In genomic region chr10:101066146-101066889, GRCh38 we compare ENCODE assay signal across 8 cellular contexts. TPM values are rescaled to one million over a fixed set of nuclear protein-coding genes. Genes with fewer than 3 reads are reported as not detected.
DNase-seq lines count a peak whose midpoint lies in the region; ATAC-seq, FAIRE-seq and TF ChIP-seq lines count a peak whose summit lies in the region.

No MANE protein-coding gene starts in this region.

- H3K9ac ChIP-seq in H1 (replicated peaks in 1 of 4; ENCODE audit: extremely low read depth in 1 of 4, low read depth in 3 of 4, low read length in 3 of 4) = no peak overlapping the region
- peak overlapping the region; percentile 26 for H3K9ac ChIP-seq in mesendoderm (ENCODE audit: low read length)

- peaks cover 0 to 19% of the 10 kb centered on the region in 2 experiments for H4K20me1 ChIP-seq in H1 (replicated peaks in 1 of 2; ENCODE audit: control insufficient read depth in 1 of 2, insufficient read depth in 2 of 2, low read length in 2 of 2)

- peak overlapping the region; percentile 22; the same call in 1 of the 2 replicates for H2BK12ac ChIP-seq in H1 (ENCODE audit: low read depth, low read length)

- H3K79me1 ChIP-seq in H1 (ENCODE audit: low read depth, low read length) (no peaks in the 10 kb centered on the region), mesendoderm (ENCODE audit: low read length) (no peaks in the 10 kb centered on the region)

- no peak for DNase-seq in AG09319 (ENCODE audit: extremely low read depth, low read depth)
- DNase-seq in GM19238 (ENCODE audit: insufficient read length, low spot score) = peak; percentile 62
- DNase-seq in NCI-H2227 (lab: John Stamatoyannopoulos, UW; ENCODE audit: unreplicated experiment) = peak; percentile 59
- peak; percentile 82 for DNase-seq in activated CD4-positive, alpha-beta T cell treated with anti-CD3 and anti-CD28 coated beads, Interleukin-2, amount 10 ng/mL, durations not matched to agents 24 days and 14 days
- DNase-seq in H1 (ENCODE audit: low read depth in 1 of 2, low spot score in 2 of 2) = peak in 1 of 2 experiments; percentile 76
- DNase-seq in mesendoderm = peak; percentile 73
- DNase-seq in suprapubic skin (ENCODE audit: low spot score in 2 of 2) = peak; percentile 87 to 91

- H3K4me1 ChIP-seq in H1 (replicated peaks in 1 of 4; ENCODE audit: control insufficient read depth in 3 of 4, insufficient read depth in 4 of 4, low read length in 3 of 4) = peaks cover 4 to 35% (median 23%) of the 10 kb centered on the region in 4 experiments
- H3K4me1 ChIP-seq in mesendoderm (ENCODE audit: control insufficient read depth, low read depth, low read length) = peaks cover 10% of the 10 kb centered on the region
- H3K4me1 ChIP-seq in suprapubic skin = peaks cover 58% of the 10 kb centered on the region

- CTCF ChIA-PET in H1 (lab: Charles Lee; ENCODE audit: partially characterized antibody) = interaction anchor here (0.7 to 59.5 kb wide), 8 partner anchors 8 to 1580 kb away, joined by 3 to 2176 read pairs (median 9); partner anchors contain the start of genes KAZALD1, PDZD7 and SFXN3

- peak overlapping the region; percentile 88 for H3K4me3 Mint-ChIP-seq in activated CD4-positive, alpha-beta T cell treated with anti-CD3 and anti-CD28 coated beads, Interleukin-2, amount 10 ng/mL, durations not matched to agents 24 days and 14 days

- no peaks in the 10 kb centered on the region for H3K36me3 Mint-ChIP-seq in activated CD4-positive, alpha-beta T cell treated with anti-CD3 and anti-CD28 coated beads, Interleukin-2, amount 10 ng/mL, durations not matched to agents 24 days and 14 days (ENCODE audit: low read depth)

- no peak overlapping the region for H3K27ac Mint-ChIP-seq in activated CD4-positive, alpha-beta T cell treated with anti-CD3 and anti-CD28 coated beads, Interleukin-2, amount 10 ng/mL, durations not matched to agents 24 days and 14 days

- no peak overlapping the region for H3K14ac ChIP-seq in H1 (ENCODE audit: insufficient read length)

- H3K4me2 ChIP-seq in H1 (ENCODE audit: insufficient read depth in 1 of 2, low read depth in 2 of 2, low read length in 2 of 2) = peak overlapping the region; percentile 80 to 100
- H3K4me2 ChIP-seq in mesendoderm (ENCODE audit: low read length) = peak overlapping the region; percentile 35

- H2AK5ac ChIP-seq in H1 (ENCODE audit: low read depth, low read length) = no peak overlapping the region
- H2AK5ac ChIP-seq in mesendoderm (ENCODE audit: low read length) = no peak overlapping the region

- TF ChIP-seq POLR2A in H1 (IDR thresholded peaks at IDR 0.05; ENCODE audit: control extremely low read depth in 1 of 2, low read depth in 2 of 2, low read length in 2 of 2) (no peak), suprapubic skin (IDR thresholded peaks at IDR 0.05) (no peak)

- H3K27me3 ChIP-seq in H1 (replicated peaks in 1 of 4; ENCODE audit: control insufficient read depth in 3 of 4, extremely low read depth in 1 of 4, insufficient read depth in 3 of 4, low read length in 3 of 4) (peaks cover 53 to 64% (median 60%) of the 10 kb centered on the region in 4 experiments), mesendoderm (ENCODE audit: insufficient read depth, low read length, poor library complexity) (peaks cover 36% of the 10 kb centered on the region), suprapubic skin (peaks cover 15% of the 10 kb centered on the region)

- no peak overlapping the region for H2AFZ ChIP-seq in H1 (ENCODE audit: low read length)

- POLR2A ChIA-PET in H1 (lab: Charles Lee; ENCODE audit: partially characterized antibody) = interaction anchor here (1.0 to 8.4 kb wide), 2 partner anchors 10 to 18 kb away, joined by 3 to 85 read pairs; no protein-coding TSS in a partner anchor

- H3K27ac ChIP-seq in H1 (ENCODE audit: low read depth, low read length) = no peak overlapping the region
- no peak overlapping the region for H3K27ac ChIP-seq in mesendoderm (ENCODE audit: low read depth, low read length)
- peak overlapping the region; percentile 78 for H3K27ac ChIP-seq in suprapubic skin

- H3K18ac ChIP-seq in H1 (ENCODE audit: extremely low read depth, low read length) (no peak overlapping the region; the same call in 1 of the 2 replicates), mesendoderm (ENCODE audit: low read length) (no peak overlapping the region)

- peaks cover 47% of the 10 kb centered on the region for H3K27me3 Mint-ChIP-seq in activated CD4-positive, alpha-beta T cell treated with anti-CD3 and anti-CD28 coated beads, Interleukin-2, amount 10 ng/mL, durations not matched to agents 24 days and 14 days

- 0 out of 4 replicates have a peak, but pooled peaks of 1 of the 2 experiments have one; percentile 3 for TF ChIP-seq RAD21 in H1 (IDR thresholded peaks at IDR 0.05 in 1 of 2, conservative IDR thresholded peaks at IDR 0.05 in 1 of 2; ENCODE audit: low read depth in 2 of 2, low read length in 2 of 2)

- 4% methylated on average over 49 of the region's 49 CpGs; no CpG with 5 or more reads in 1 of the 2 experiments for WGBS in H1 (ENCODE audit: extremely low coverage in 1 of 2, insufficient coverage in 1 of 2, insufficient read length in 1 of 2, insufficient replicate concordance in 2 of 2, low coverage in 1 of 2, low lambda C conversion rate in 2 of 2, missing lambda C conversion rate in 1 of 2), 2 experiments
- WGBS in mesendoderm (ENCODE audit: extremely low coverage, insufficient coverage, low lambda C conversion rate) = no CpG with 5 or more reads among the region's 49 CpGs
- WGBS in suprapubic skin = 0% methylated on average over 9 of the region's 49 CpGs

- H3K4ac ChIP-seq in H1 (replicated peaks; ENCODE audit: insufficient read length, low read depth, low read length) (no peak overlapping the region), mesendoderm (ENCODE audit: low read depth, low read length) (no peak overlapping the region)

- H3K9me3 ChIP-seq in H1 (ENCODE audit: insufficient read depth in 2 of 2, low read depth in 1 of 2, low read length in 1 of 2) (no peaks in the 10 kb centered on the region), suprapubic skin (no peaks in the 10 kb centered on the region)

- FAIRE-seq in H1 (lab: Jason Lieb, UNC) = no peak

- H3K36me3 ChIP-seq in H1 (ENCODE audit: control insufficient read depth in 2 of 4, insufficient read depth in 4 of 4, low read length in 3 of 4) = no peaks in the 10 kb centered on the region; a peak in 1 of 8 replicates
- no peaks in the 10 kb centered on the region for H3K36me3 ChIP-seq in mesendoderm (ENCODE audit: control insufficient read depth, insufficient read depth, low read length)
- no peaks in the 10 kb centered on the region for H3K36me3 ChIP-seq in suprapubic skin

- TF ChIP-seq CTCF in AG09319 (IDR thresholded peaks at IDR 0.05; ENCODE audit: low read depth, low read length) = peak; percentile 63
- TF ChIP-seq CTCF in H1 (IDR thresholded peaks at IDR 0.05; ENCODE audit: control extremely low read depth in 1 of 3, insufficient read depth in 1 of 3, low read depth in 1 of 3, low read length in 3 of 3) = peak in 2 of 3 experiments; percentile 33 to 35; a peak in 2 of 4 replicates
- peak in 1 of 2 donors; percentile 38 for TF ChIP-seq CTCF in suprapubic skin (IDR thresholded peaks at IDR 0.05)

- peak overlapping the region; percentile 42 to 90 (median 54); a peak in 7 of 8 replicates for H3K4me3 ChIP-seq in H1 (ENCODE audit: extremely low read depth in 1 of 4, insufficient read depth in 2 of 4, low read depth in 3 of 4, low read length in 4 of 4)
- no peak overlapping the region for H3K4me3 ChIP-seq in mesendoderm (ENCODE audit: low read length)
- H3K4me3 ChIP-seq in suprapubic skin = peak overlapping the region; percentile 57

- peaks cover 23% of the 10 kb centered on the region for H3K4me1 Mint-ChIP-seq in activated CD4-positive, alpha-beta T cell treated with anti-CD3 and anti-CD28 coated beads, Interleukin-2, amount 10 ng/mL, durations not matched to agents 24 days and 14 days

- H4K5ac ChIP-seq in H1 (ENCODE audit: insufficient read length, low read depth, low read length) (no peak overlapping the region), mesendoderm (ENCODE audit: low read length) (no peak overlapping the region)

- peaks cover 24% of the 10 kb centered on the region; the same call in 1 of the 2 replicates for H3K23me2 ChIP-seq in H1 (ENCODE audit: low read depth, low read length)

- H3K23ac ChIP-seq in H1 (ENCODE audit: insufficient read length) = no peak overlapping the region
- no peak overlapping the region for H3K23ac ChIP-seq in mesendoderm (ENCODE audit: low read length)

- no peak overlapping the region for H4K91ac ChIP-seq in H1 (replicated peaks; ENCODE audit: insufficient read length, low read length)

- intact Hi-C loops in activated CD4-positive, alpha-beta T cell treated with anti-CD3 and anti-CD28 coated beads, Interleukin-2, amount 10 ng/mL, durations not matched to agents 24 days and 14 days (cut with micrococcal nuclease) = loop anchor here (10.0 kb wide), 1 partner anchor 998 kb away; the partner anchor contains the start of gene HPS6

- H2BK120ac ChIP-seq in H1 (replicated peaks; ENCODE audit: low read depth, low read length) (no peak overlapping the region), mesendoderm (ENCODE audit: low read depth, low read length) (no peak overlapping the region)

- ATAC-seq in HG02885 (IDR thresholded peaks at IDR 0.05; ENCODE audit: poor library complexity, unreplicated experiment) = no peak

- H2BK15ac ChIP-seq in H1 (ENCODE audit: low read length) = 0 out of 2 replicates have a peak overlapping the region, but pooled peaks have one; percentile 61
- H2BK15ac ChIP-seq in mesendoderm (replicated peaks; ENCODE audit: low read depth) = no peak overlapping the region

- H4K8ac ChIP-seq in H1 (ENCODE audit: extremely low read depth, insufficient read depth, low read length) (no peak overlapping the region; the same call in 1 of the 2 replicates), mesendoderm (ENCODE audit: low read depth, low read length) (no peak overlapping the region)

- H3K79me2 ChIP-seq in H1 (ENCODE audit: control insufficient read depth in 1 of 2, insufficient read depth in 2 of 2, low read length in 2 of 2) (no peaks in the 10 kb centered on the region), mesendoderm (ENCODE audit: control insufficient read depth, insufficient read depth, low read length) (no peaks in the 10 kb centered on the region)

- H3K56ac ChIP-seq in H1 (replicated peaks; ENCODE audit: insufficient read length, low read depth, low read length) (no peak overlapping the region), mesendoderm (ENCODE audit: low read length) (peak overlapping the region; percentile 56)

- H2BK20ac ChIP-seq in H1 (ENCODE audit: low read length) = no peak overlapping the region

- no peaks in the 10 kb centered on the region for H3K9me3 Mint-ChIP-seq in activated CD4-positive, alpha-beta T cell treated with anti-CD3 and anti-CD28 coated beads, Interleukin-2, amount 10 ng/mL, durations not matched to agents 24 days and 14 days

- H2BK5ac ChIP-seq in H1 (ENCODE audit: low read depth, low read length) (no peak overlapping the region), mesendoderm (ENCODE audit: low read length) (no peak overlapping the region)

- TF ChIP-seq EP300 in H1 (IDR thresholded peaks at IDR 0.05; ENCODE audit: borderline replicate concordance in 1 of 2, low read depth in 2 of 2, low read length in 2 of 2) (no peak), suprapubic skin (IDR thresholded peaks at IDR 0.05) (no peak)

RNA-seq across cellular contexts. Expression of gene KAZALD1, which starts 4.5 kb away (rescaled TPM):
- total RNA-seq in activated CD4-positive, alpha-beta T cell treated with anti-CD3 and anti-CD28 coated beads, Interleukin-2, amount 10 ng/mL, durations not matched to agents 24 days and 14 days = 0.78 and 0.79 TPM in 2 replicates
- total RNA-seq in H1 (2021; fragmentation: NEBNext Ultra II Directional; extraction: Animal tissue kit (Norgen Biotek cat#: 25700)) = 0.84 and 1.9 TPM in 2 replicates
- polyA plus RNA-seq in H1 (2011; rRNA removed) = 0.65 and 1.1 TPM in 2 replicates
- 0.97 TPM for polyA plus RNA-seq in H1 (2011; cell fraction: cytosol; rRNA removed)
- 2.2 TPM for polyA plus RNA-seq in H1 (2011; cell fraction: nucleus; rRNA removed)
- polyA plus RNA-seq in H1 (2012, experiment 1 of 2) = 0.84 to 1.2 TPM (median 1.1 TPM) in 4 replicates
- 0.28 TPM for polyA plus RNA-seq in H1 (2012, experiment 2 of 2)
- 1.0 TPM for polyA plus RNA-seq in H1 (2013, experiment 1 of 2)
- 1.1 TPM for polyA plus RNA-seq in H1 (2013, experiment 2 of 2)
- polyA minus RNA-seq in H1 (2011; rRNA and poly(A)+ RNA removed) = 0.76 and 1.0 TPM in 2 replicates
- polyA minus RNA-seq in H1 (2011; cell fraction: cytosol; rRNA and poly(A)+ RNA removed) = 0.81 TPM
- 3.6 TPM for polyA minus RNA-seq in H1 (2011; cell fraction: nucleus; rRNA and poly(A)+ RNA removed)
- 0.22 TPM for polyA plus RNA-seq in mesendoderm (2013, experiment 1 of 2)
- polyA plus RNA-seq in mesendoderm (2013, experiment 2 of 2) = 0.21 TPM
- total RNA-seq in suprapubic skin = 1 to 10 TPM; 1.6 to 4.2 (median 2.5) TPM

RNA-seq across cellular contexts. Expression of gene SFXN3, which starts 35.3 kb away (rescaled TPM):
- 36.0 and 37.3 TPM in 2 replicates for total RNA-seq in activated CD4-positive, alpha-beta T cell treated with anti-CD3 and anti-CD28 coated beads, Interleukin-2, amount 10 ng/mL, durations not matched to agents 24 days and 14 days
- 2.8 and 3.1 TPM in 2 replicates for total RNA-seq in H1 (2021; fragmentation: NEBNext Ultra II Directional; extraction: Animal tissue kit (Norgen Biotek cat#: 25700))
- polyA plus RNA-seq in H1 (2011; rRNA removed) = 2.6 and 3.0 TPM in 2 replicates
- polyA plus RNA-seq in H1 (2011; cell fraction: cytosol; rRNA removed) = 4.4 TPM
- 7.8 TPM for polyA plus RNA-seq in H1 (2011; cell fraction: nucleus; rRNA removed)
- 1.7 to 2.2 TPM (median 2.0 TPM) in 4 replicates for polyA plus RNA-seq in H1 (2012, experiment 1 of 2)
- 1.5 TPM for polyA plus RNA-seq in H1 (2012, experiment 2 of 2)
- polyA plus RNA-seq in H1 (2013, experiment 1 of 2) = 2.6 TPM
- 2.5 TPM for polyA plus RNA-seq in H1 (2013, experiment 2 of 2)
- polyA minus RNA-seq in H1 (2011; rRNA and poly(A)+ RNA removed) = 7.1 and 7.3 TPM in 2 replicates
- 0.88 TPM for polyA minus RNA-seq in H1 (2011; cell fraction: cytosol; rRNA and poly(A)+ RNA removed)
- polyA minus RNA-seq in H1 (2011; cell fraction: nucleus; rRNA and poly(A)+ RNA removed) = 4.6 TPM
- 1.3 TPM for polyA plus RNA-seq in mesendoderm (2013, experiment 1 of 2)
- polyA plus RNA-seq in mesendoderm (2013, experiment 2 of 2) = 1.3 TPM
- 100 to 1,000 TPM in 1 of 4 donors, 10 to 100 TPM in 3; 57.6 to 296 (median 74.3) TPM for total RNA-seq in suprapubic skin

RNA-seq across cellular contexts. Expression of gene PDZD7, which starts 35.4 kb away (rescaled TPM):
- total RNA-seq in activated CD4-positive, alpha-beta T cell treated with anti-CD3 and anti-CD28 coated beads, Interleukin-2, amount 10 ng/mL, durations not matched to agents 24 days and 14 days = 0.38 and 0.93 TPM in 2 replicates
- 0.88 and 1.1 TPM in 2 replicates for total RNA-seq in H1 (2021; fragmentation: NEBNext Ultra II Directional; extraction: Animal tissue kit (Norgen Biotek cat#: 25700))
- 1.6 and 1.7 TPM in 2 replicates for polyA plus RNA-seq in H1 (2011; rRNA removed)
- polyA plus RNA-seq in H1 (2011; cell fraction: cytosol; rRNA removed) = 2.2 TPM
- 7.2 TPM for polyA plus RNA-seq in H1 (2011; cell fraction: nucleus; rRNA removed)
- 1.2 to 2.1 TPM (median 1.6 TPM) in 4 replicates for polyA plus RNA-seq in H1 (2012, experiment 1 of 2)
- 1.0 TPM for polyA plus RNA-seq in H1 (2012, experiment 2 of 2)
- polyA plus RNA-seq in H1 (2013, experiment 1 of 2) = 0.97 TPM
- 0.72 TPM for polyA plus RNA-seq in H1 (2013, experiment 2 of 2)
- polyA minus RNA-seq in H1 (2011; rRNA and poly(A)+ RNA removed) = 0.85 and 1.5 TPM in 2 replicates
- polyA minus RNA-seq in H1 (2011; cell fraction: cytosol; rRNA and poly(A)+ RNA removed) = 2.6 TPM
- 3.9 TPM for polyA minus RNA-seq in H1 (2011; cell fraction: nucleus; rRNA and poly(A)+ RNA removed)
- 0.39 TPM for polyA plus RNA-seq in mesendoderm (2013, experiment 1 of 2)
- 0.39 TPM for polyA plus RNA-seq in mesendoderm (2013, experiment 2 of 2)
- 1 to 10 TPM; 1.2 to 6.0 (median 1.8) TPM for total RNA-seq in suprapubic skin
